Comparison of ENCODE assay signal across 18 cellular contexts in genomic region chrX:103423955-103424640, GRCh38. TPM values are rescaled to one million over a fixed set of nuclear protein-coding genes. Genes with fewer than 3 reads are reported as not detected.
A peak's percentile ranks its signal among the peaks of the same experiment; 100 is the strongest.
DNase-seq lines count a peak whose midpoint lies in the region; ATAC-seq and TF ChIP-seq lines count a peak whose summit lies in the region.
"Had no signal": no experiment of that assay in that cellular context is flagged by ENCODE, and none has a peak within 500 bp of the region (broad histone marks: within the 10 kb centered on the region; RNA-seq: fewer than 3 reads in every experiment).

No MANE protein-coding gene starts in this region.

- H2AFZ ChIP-seq in H9 (ENCODE audit: low read length) (no peak overlapping the region), neural progenitor cell (replicated peaks) (no peak overlapping the region)

- no peak overlapping the region for H2BK12ac ChIP-seq in H9 (ENCODE audit: insufficient read length, low read depth, low read length)

- TF ChIP-seq CTCF in H9 (conservative IDR thresholded peaks at IDR 0.05), result no peak
- no peak for TF ChIP-seq CTCF in neural progenitor cell (IDR thresholded peaks at IDR 0.05)
- no peak for TF ChIP-seq CTCF in adrenal gland (IDR thresholded peaks at IDR 0.05)

- peak; percentile 75 for DNase-seq in H9
- DNase-seq in NT2/D1 (ENCODE audit: low read depth, low spot score), result no peak
- peak; percentile 43 for DNase-seq in neural progenitor cell (ENCODE audit: low spot score)
- DNase-seq in adrenal gland, result no peak
- DNase-seq in NCI-H1417 (lab: John Stamatoyannopoulos, UW), result no peak
- DNase-seq: BE2C; CD4-positive, alpha-beta T cell; NCI-H1417 treated with DMSO at 0.1 percent for 48 hours; NCI-H2029 treated with DMSO at 0.1 percent for 48 hours; NCI-H510A; Peyer's patch had no signal

- H3K4me3 ChIP-seq in NT2/D1 (ENCODE audit: insufficient read length, low read depth) (no peak overlapping the region), iPS-15b (ENCODE audit: low read depth, low read length) (peak overlapping the region; percentile 38), neural progenitor cell (no peak overlapping the region), adrenal gland (no peak overlapping the region)
- H3K4me3 ChIP-seq: K562, Peyer's patch, SK-N-MC had no signal

- no peak overlapping the region for H4K8ac ChIP-seq in H9 (replicated peaks; ENCODE audit: insufficient read length, low read depth, low read length)

- no peak overlapping the region for H3K27ac ChIP-seq in H9 (ENCODE audit: insufficient read length, low read depth, low read length)
- no peak overlapping the region for H3K27ac ChIP-seq in neural progenitor cell
- H3K27ac ChIP-seq in adrenal gland, result no peak overlapping the region
- H3K27ac ChIP-seq: HL-60, Peyer's patch, SK-N-MC had no signal

- no peak overlapping the region for H3K56ac ChIP-seq in H9 (ENCODE audit: insufficient read length, low read depth, low read length)

- no peak overlapping the region for H3K4ac ChIP-seq in H9 (ENCODE audit: low read depth, low read length)

- H2BK5ac ChIP-seq in H9 (ENCODE audit: insufficient read length, low read length), result no peak overlapping the region

- H3K4me3 Mint-ChIP-seq in H9, result peak overlapping the region; percentile 2 to 41; a peak in 3 of 5 replicates
- no peak overlapping the region for H3K4me3 Mint-ChIP-seq in neural progenitor cell
- H3K4me3 Mint-ChIP-seq: CD4-positive, alpha-beta T cell had no signal

- H3K4me1 ChIP-seq in H9 (ENCODE audit: insufficient read depth, low read length) (peaks cover 8% of the 10 kb centered on the region; the same call in 1 of the 2 replicates), NT2/D1 (ENCODE audit: insufficient read depth, insufficient read length) (no peaks in the 10 kb centered on the region), iPS-15b (ENCODE audit: control insufficient read depth, insufficient read depth, low read length) (peaks cover 25% of the 10 kb centered on the region), neural progenitor cell (peaks cover 13% of the 10 kb centered on the region), adrenal gland (replicated peaks in 1 of 2) (no peaks in the 10 kb centered on the region)
- H3K4me1 ChIP-seq: BE2C, Peyer's patch had no signal

- H3K27ac Mint-ChIP-seq in H9 (peak overlapping the region in 1 of 3 experiments; percentile 81; a peak in 1 of 7 replicates), neural progenitor cell (no peak overlapping the region)
- H3K27ac Mint-ChIP-seq: CD4-positive, alpha-beta T cell had no signal

- H3K79me1 ChIP-seq in H9 (ENCODE audit: insufficient read depth, low read depth, low read length, poor library complexity, severe bottlenecking), result no peaks in the 10 kb centered on the region

- WGBS in H9 (ENCODE audit: extremely low coverage, insufficient read length, low lambda C conversion rate), result no CpG with 5 or more reads among the region's 3 CpGs
- 63 to 100% (median 76%) methylated on average over 1 to 3 of the region's 3 CpGs for WGBS in adrenal gland, 4 donors

- H4K20me1 ChIP-seq in H9 (ENCODE audit: control insufficient read depth, insufficient read depth, insufficient read length), result no peaks in the 10 kb centered on the region
- H4K20me1 ChIP-seq in neural progenitor cell (ENCODE audit: low read depth), result no peaks in the 10 kb centered on the region

- H3K9me3 ChIP-seq in H9 (ENCODE audit: control insufficient read depth, low read depth, low read length) (no peaks in the 10 kb centered on the region), NT2/D1 (ENCODE audit: insufficient read depth, low read length) (no peaks in the 10 kb centered on the region), iPS-15b (ENCODE audit: control insufficient read depth, insufficient read depth, low read length) (no peaks in the 10 kb centered on the region), neural progenitor cell (ENCODE audit: low read depth) (no peaks in the 10 kb centered on the region), adrenal gland (replicated peaks in 1 of 3) (no peaks in the 10 kb centered on the region)
- H3K9me3 ChIP-seq: BE2C, Peyer's patch had no signal

- no peaks in the 10 kb centered on the region for H3F3A ChIP-seq in neural progenitor cell (ENCODE audit: low read depth)

- ATAC-seq in HG03097 (IDR thresholded peaks at IDR 0.05; ENCODE audit: low FRiP score, unreplicated experiment), result no peak
- ATAC-seq: HCT116, K562, Right ventricle myocardium inferior had no signal

- H3K14ac ChIP-seq in H9 (ENCODE audit: insufficient read depth, low read length), result 0 out of 2 replicates have a peak overlapping the region, but pooled peaks have one; percentile 6

- peaks cover 2 to 21% (median 2%) of the 10 kb centered on the region in 3 experiments; a peak in 4 of 7 replicates for H3K36me3 Mint-ChIP-seq in H9 (ENCODE audit: insufficient read depth in 1 of 3, low read depth in 3 of 3)
- peaks cover 15% of the 10 kb centered on the region for H3K36me3 Mint-ChIP-seq in neural progenitor cell

- peak overlapping the region; percentile 43 for H3K4me2 ChIP-seq in H9 (ENCODE audit: insufficient read depth, insufficient read length, low read length)
- peak overlapping the region; percentile 47 for H3K4me2 ChIP-seq in neural progenitor cell

- H3K23me2 ChIP-seq in H9 (ENCODE audit: insufficient read length, low read depth, low read length, poor library complexity, severe bottlenecking), result no peaks in the 10 kb centered on the region

- H4K5ac ChIP-seq in H9 (ENCODE audit: insufficient read length, low read depth, low read length), result no peak overlapping the region

- no peak for TF ChIP-seq POLR2A in adrenal gland (IDR thresholded peaks at IDR 0.05)

- intact Hi-C loops in adrenal gland (cut with DNase I), result no loop called here

- no peak overlapping the region for H2BK15ac ChIP-seq in H9 (ENCODE audit: low read depth, low read length)

- H3K18ac ChIP-seq in H9 (ENCODE audit: insufficient read length, low read depth, low read length), result peak overlapping the region; percentile 51

- H3K27me3 Mint-ChIP-seq in H9 (ENCODE audit: low read depth) (peaks cover 4% of the 10 kb centered on the region), neural progenitor cell (ENCODE audit: insufficient read depth, low read depth) (peaks cover 2% of the 10 kb centered on the region)

- H2BK20ac ChIP-seq in H9 (ENCODE audit: low read depth, low read length, poor library complexity, severe bottlenecking), result no peak overlapping the region

- H3K79me2 ChIP-seq in H9 (ENCODE audit: insufficient read depth, low read length) (no peaks in the 10 kb centered on the region; the same call in 1 of the 2 replicates), neural progenitor cell (ENCODE audit: low read depth) (no peaks in the 10 kb centered on the region)

- H4K91ac ChIP-seq in H9 (ENCODE audit: insufficient read length, low read depth, low read length), result no peak overlapping the region

- no peak overlapping the region for H2AK5ac ChIP-seq in H9 (ENCODE audit: insufficient read length, low read length)

- peaks cover 0 to 49% of the 10 kb centered on the region in 2 experiments; a peak in 2 of 5 replicates for H3K9me3 Mint-ChIP-seq in H9
- H3K9me3 Mint-ChIP-seq in neural progenitor cell, result no peaks in the 10 kb centered on the region
- H3K9me3 Mint-ChIP-seq: CD4-positive, alpha-beta T cell had no signal

- H3T11ph ChIP-seq in H9 (ENCODE audit: low read length), result no peak overlapping the region

- H3K4me1 Mint-ChIP-seq in H9 (peaks cover 18 to 28% of the 10 kb centered on the region in 2 experiments), neural progenitor cell (peaks cover 7% of the 10 kb centered on the region)

- H2BK120ac ChIP-seq in H9 (ENCODE audit: low read depth, low read length, poor library complexity, severe bottlenecking), result no peak overlapping the region

- no peak overlapping the region for H3K23ac ChIP-seq in H9 (ENCODE audit: insufficient read length, low read depth, low read length)

- no peaks in the 10 kb centered on the region for H3K36me3 ChIP-seq in NT2/D1 (ENCODE audit: insufficient read depth, insufficient read length, low read length)
- no peaks in the 10 kb centered on the region for H3K36me3 ChIP-seq in iPS-15b (ENCODE audit: control insufficient read depth, insufficient read depth, low read length)
- no peaks in the 10 kb centered on the region for H3K36me3 ChIP-seq in neural progenitor cell
- no peaks in the 10 kb centered on the region for H3K36me3 ChIP-seq in adrenal gland (replicated peaks in 1 of 2)
- H3K36me3 ChIP-seq: BE2C, Peyer's patch had no signal

- H3K9ac ChIP-seq in H9 (ENCODE audit: extremely low read depth, insufficient read length, low read length), result no peak overlapping the region
- H3K9ac ChIP-seq in NT2/D1 (ENCODE audit: insufficient read length, low read depth), result peak overlapping the region; percentile 6
- H3K9ac ChIP-seq in iPS-15b (ENCODE audit: low read depth, low read length), result no peak overlapping the region
- H3K9ac ChIP-seq in neural progenitor cell, result no peak overlapping the region

- H3K27me3 ChIP-seq in H9 (ENCODE audit: insufficient read depth, low read length), result no peaks in the 10 kb centered on the region
- no peaks in the 10 kb centered on the region for H3K27me3 ChIP-seq in NT2/D1 (ENCODE audit: insufficient read depth, insufficient read length)
- H3K27me3 ChIP-seq in iPS-15b (ENCODE audit: control insufficient read depth, insufficient read depth, low read length), result peaks cover 3% of the 10 kb centered on the region
- no peaks in the 10 kb centered on the region for H3K27me3 ChIP-seq in neural progenitor cell
- H3K27me3 ChIP-seq in adrenal gland, result peaks cover 10% of the 10 kb centered on the region
- H3K27me3 ChIP-seq: BE2C, Peyer's patch had no signal

RNA-seq across cellular contexts. Expression of gene BEX3, which starts 47.8 kb away (rescaled TPM):
- total RNA-seq in H9 (2021) (305 and 321 TPM in 2 replicates), neural progenitor cell (ENCODE audit: low replicate concordance) (344 and 392 TPM in 2 replicates), adrenal gland (100 to 1,000 TPM; 259 to 533 (median 360) TPM)
- polyA plus RNA-seq in adrenal gland, result 100 to 1,000 TPM; 171 to 431 (median 188) TPM

Comparison
In these comparisons a context has a peak if more than half of its experiments do, and no peak if none do; other contexts are left out.
1. DNase-seq: peak in H9 (single experiment) and neural progenitor cell (single experiment); none in NT2/D1 (single experiment), adrenal gland (0 of 7) and NCI-H1417 (0 of 3).